9 cellular contexts compared by ENCODE assay signal in genomic region chr4:101169044-101170014, GRCh38.
DNase-seq lines count a peak whose midpoint lies in the region; ATAC-seq, FAIRE-seq and TF ChIP-seq lines count a peak whose summit lies in the region.
"Had no signal": no experiment of that assay in that cellular context is flagged by ENCODE, and none has a peak within 500 bp of the region (broad histone marks: within the 10 kb centered on the region; RNA-seq: fewer than 3 reads in every experiment).

No MANE protein-coding gene starts in this region.

- H3K36me3 Mint-ChIP-seq in brain, result no peaks in the 10 kb centered on the region

- H3K9me3 Mint-ChIP-seq in brain, result no peaks in the 10 kb centered on the region

- H3K4me3 ChIP-seq in kidney (ENCODE audit: low read length in 2 of 2), result no peak overlapping the region

- H3K27me3 Mint-ChIP-seq in brain, result no peaks in the 10 kb centered on the region

- TF ChIP-seq CTCF in 22Rv1 (IDR thresholded peaks at IDR 0.05) (peak; percentile 80), brain (conservative IDR thresholded peaks at IDR 0.05) (peak; percentile 61 to 70), kidney (IDR thresholded peaks at IDR 0.05; ENCODE audit: borderline replicate concordance, extremely low read depth, insufficient read depth) (peak; percentile 78)

- no peaks in the 10 kb centered on the region for H3K9me3 ChIP-seq in kidney (ENCODE audit: control insufficient read depth in 1 of 2, low read length in 2 of 2)

- intact Hi-C loops in kidney (cut with DNase I), result no loop called here

- no peaks in the 10 kb centered on the region for H3K36me3 ChIP-seq in kidney (ENCODE audit: control insufficient read depth in 1 of 2, insufficient read depth in 2 of 2, low read length in 2 of 2)

- H3K4me1 Mint-ChIP-seq in brain, result peaks cover 31% of the 10 kb centered on the region

- no peak overlapping the region for H3K9ac ChIP-seq in kidney (ENCODE audit: low read length in 2 of 2)

- no peak for FAIRE-seq in kidney (lab: Jason Lieb, UNC)
- FAIRE-seq: G401.6 had no signal

- no peak overlapping the region for H3K4me3 Mint-ChIP-seq in brain

- no peaks in the 10 kb centered on the region for H3K4me1 ChIP-seq in kidney (ENCODE audit: control insufficient read depth in 1 of 2, insufficient read depth in 1 of 2, low read depth in 1 of 2, low read length in 2 of 2)

- H3K27ac Mint-ChIP-seq in brain, result no peak overlapping the region

- H3K27ac ChIP-seq in 22Rv1, result peak overlapping the region; percentile 97
- no peak overlapping the region for H3K27ac ChIP-seq in kidney (ENCODE audit: low read depth in 2 of 2, low read length in 2 of 2)

- DNase-seq in NCI-H1694 (lab: John Stamatoyannopoulos, UW) (peak; percentile 2), T-helper 9 cell (peak; percentile 24), kidney (peak; percentile 42)
- peak; percentile 33 to 45 for DNase-seq in stimulated activated CD4-positive, alpha-beta T cell treated with anti-CD3 and anti-CD28 coated beads, Interleukin-4, amount 100 ng/mL, for 48 hours (ENCODE audit: low read depth in 2 of 2)

- ATAC-seq in GM18508 (IDR thresholded peaks at IDR 0.05; ENCODE audit: insufficient read depth, unreplicated experiment), result peak; percentile 93
- ATAC-seq in HG02938 (IDR thresholded peaks at IDR 0.05; ENCODE audit: unreplicated experiment), result peak; percentile 100
